ENCODE assay signal across 13 cellular contexts in genomic region chr16:11609474-11610120, GRCh38. TPM values are rescaled to one million over a fixed set of nuclear protein-coding genes. Genes with fewer than 3 reads are reported as not detected.
DNase-seq lines count a peak whose midpoint lies in the region; ATAC-seq and TF ChIP-seq lines count a peak whose summit lies in the region.
"Had no signal": no experiment of that assay in that cellular context is flagged by ENCODE, and none has a peak within 500 bp of the region (broad histone marks: within the 10 kb centered on the region; RNA-seq: fewer than 3 reads in every experiment).

No MANE protein-coding gene starts in this region.

- no peak overlapping the region for H3K9ac ChIP-seq in endodermal cell (ENCODE audit: extremely low read depth, low read length, poor library complexity, severe bottlenecking)
- H3K9ac ChIP-seq in colonic mucosa (ENCODE audit: low read depth in 2 of 2, low read length in 2 of 2): no peak overlapping the region
- H3K9ac ChIP-seq: SK-N-SH had no signal

- H3K4me3 ChIP-seq in endodermal cell (ENCODE audit: low read length) (no peak overlapping the region), neutrophil (ENCODE audit: low read depth in 1 of 2, low read length in 1 of 2) (peak overlapping the region in 1 of 2 experiments; percentile 3), colonic mucosa (no peak overlapping the region)

- in situ Hi-C loops in GM13976 (cut with MboI; ENCODE audit: low sequenced_read_pairs, unreplicated experiment): no loop called here

- WGBS in endodermal cell (ENCODE audit: insufficient coverage in 1 of 2, insufficient read length in 1 of 2), 2 experiments: 84 to 85% methylated on average over 12 to 14 of the region's 14 CpGs

- CTCF ChIA-PET in Calu3 (lab: Charles Lee): interaction anchor here (0.7 kb wide), 1 partner anchor 19 kb away, joined by 6 read pairs; no protein-coding TSS in a partner anchor

- H3K9me3 Mint-ChIP-seq in Calu3 (ENCODE audit: low read depth, unreplicated experiment) (no peaks in the 10 kb centered on the region), endodermal cell (no peaks in the 10 kb centered on the region)
- H3K9me3 Mint-ChIP-seq: activated B cell treated with CpG ODN at 0.5 μM for 24 hours had no signal

- H3K4me1 ChIP-seq in endodermal cell (ENCODE audit: control insufficient read depth, insufficient read depth, low read length) (no peaks in the 10 kb centered on the region), neutrophil (ENCODE audit: control insufficient read depth in 1 of 2, insufficient read depth in 1 of 2, low read depth in 1 of 2, low read length in 1 of 2) (peaks cover 96 to 98% of the 10 kb centered on the region in 2 experiments), colonic mucosa (peaks cover 19% of the 10 kb centered on the region)

- peaks cover 36% of the 10 kb centered on the region for H3K36me3 Mint-ChIP-seq in Calu3 (ENCODE audit: insufficient read depth, unreplicated experiment)
- H3K36me3 Mint-ChIP-seq in endodermal cell (ENCODE audit: low read depth): no peaks in the 10 kb centered on the region

- H3K9me3 ChIP-seq in endodermal cell (ENCODE audit: control insufficient read depth, low read length) (no peaks in the 10 kb centered on the region), neutrophil (no peaks in the 10 kb centered on the region), colonic mucosa (no peaks in the 10 kb centered on the region)
- H3K9me3 ChIP-seq: SK-N-SH had no signal

- intact Hi-C loops in Calu3 (cut with micrococcal nuclease; ENCODE audit: unreplicated experiment) (no loop called here), colonic mucosa (cut with DNase I) (no loop called here)

- no TSS peak for BruUV-seq in Calu3 (replicated peaks; lab: Mats Ljungman, UMichigan)

- H3K27me3 Mint-ChIP-seq in Calu3 (ENCODE audit: unreplicated experiment): no peaks in the 10 kb centered on the region
- H3K27me3 Mint-ChIP-seq in endodermal cell (ENCODE audit: insufficient read depth): peaks cover 4% of the 10 kb centered on the region
- H3K27me3 Mint-ChIP-seq: activated B cell treated with CpG ODN at 0.5 μM for 24 hours had no signal

- no peak overlapping the region for H3K4me3 Mint-ChIP-seq in Calu3 (ENCODE audit: low read depth, unreplicated experiment)
- H3K4me3 Mint-ChIP-seq in endodermal cell: no peak overlapping the region
- H3K4me3 Mint-ChIP-seq: activated B cell treated with CpG ODN at 0.5 μM for 24 hours had no signal

- DNase-seq in Calu3: no peak
- peak; percentile 64 to 88 for DNase-seq in NCI-H524 (lab: John Stamatoyannopoulos, UW)
- DNase-seq in endodermal cell: no peak
- no peak for DNase-seq in GM13976 (ENCODE audit: low spot score)
- no peak for DNase-seq in colonic mucosa
- no peak for DNase-seq in activated T-cell treated with anti-CD3 and anti-CD28 coated beads, Interleukin-2, amount 50 U/mL, for 1 hour
- DNase-seq: activated B cell treated with CpG ODN at 0.5 μM for 24 hours, left colon, NCI-H1436, occipital lobe, SK-N-SH had no signal

- peaks cover 68% of the 10 kb centered on the region for H3K4me1 Mint-ChIP-seq in Calu3 (ENCODE audit: low read depth, unreplicated experiment)
- H3K4me1 Mint-ChIP-seq in endodermal cell: peaks cover 4% of the 10 kb centered on the region

- H3K36me3 ChIP-seq in endodermal cell (ENCODE audit: control insufficient read depth, insufficient read depth, low read length) (no peaks in the 10 kb centered on the region), neutrophil (no peaks in the 10 kb centered on the region), colonic mucosa (no peaks in the 10 kb centered on the region)

- H3K27ac Mint-ChIP-seq in Calu3 (ENCODE audit: unreplicated experiment) (peak overlapping the region; percentile 80), endodermal cell (peak overlapping the region; percentile 26)
- H3K27ac Mint-ChIP-seq: activated B cell treated with CpG ODN at 0.5 μM for 24 hours had no signal

- H3K27me3 ChIP-seq in endodermal cell (ENCODE audit: control insufficient read depth, insufficient read depth, low read length, poor library complexity, severe bottlenecking) (no peaks in the 10 kb centered on the region), neutrophil (no peaks in the 10 kb centered on the region), colonic mucosa (no peaks in the 10 kb centered on the region)

- ATAC-seq in HG02870 (IDR thresholded peaks at IDR 0.05; ENCODE audit: unreplicated experiment): no peak
- ATAC-seq: left colon had no signal

- TF ChIP-seq CTCF in Calu3 (IDR thresholded peaks at IDR 0.05; ENCODE audit: unreplicated experiment) (no peak), endodermal cell (conservative IDR thresholded peaks at IDR 0.05) (no peak), neutrophil (IDR thresholded peaks at IDR 0.05) (no peak), GM13976 (IDR thresholded peaks at IDR 0.05; ENCODE audit: borderline replicate concordance, control extremely low read depth, extremely low read depth, insufficient read depth, missing control alignments) (no peak), colonic mucosa (IDR thresholded peaks at IDR 0.05) (no peak)

- H3K27ac ChIP-seq in endodermal cell (ENCODE audit: low read depth, low read length): peak overlapping the region; percentile 53
- peak overlapping the region; percentile 99 for H3K27ac ChIP-seq in neutrophil
- H3K27ac ChIP-seq in colonic mucosa: no peak overlapping the region

RNA-seq across cellular contexts. Expression of gene LITAF, which starts 22.9 kb away (rescaled TPM):
- total RNA-seq in Calu3 (2022) (328 and 443 TPM in 2 replicates), endodermal cell (10 to 100 TPM; 36.6 to 62.9 TPM), colonic mucosa (100 to 1,000 TPM; 144 to 211 TPM)
- polyA plus RNA-seq in endodermal cell (2013, experiment 1 of 2): 85.2 TPM
- polyA plus RNA-seq in endodermal cell (2013, experiment 2 of 2): 71.3 TPM

RNA-seq across cellular contexts. Expression of gene SNN, which starts 58.7 kb away (rescaled TPM):
- total RNA-seq in Calu3 (2022): 26.0 and 31.3 TPM in 2 replicates
- total RNA-seq in endodermal cell: 10 to 100 TPM; 28.9 to 35.1 TPM
- polyA plus RNA-seq in endodermal cell (2013, experiment 1 of 2): 78.9 TPM
- polyA plus RNA-seq in endodermal cell (2013, experiment 2 of 2): 66.8 TPM
- total RNA-seq in colonic mucosa: 1 to 10 TPM; 2.4 to 5.6 TPM

Comparison
In these comparisons a context has a peak if more than half of its experiments do, and no peak if none do; other contexts are left out.
1. DNase-seq: peak in NCI-H524 (2 of 2); none in Calu3 (single experiment), endodermal cell (single experiment), GM13976 (single experiment), colonic mucosa (single experiment) and activated T-cell treated with anti-CD3 and anti-CD28 coated beads, Interleukin-2, amount 50 U/mL, for 1 hour (single experiment).